In genomic region chr15:51649659-51650521, GRCh38 we compare ENCODE assay signal across 8 cellular contexts. TPM values are rescaled to one million over a fixed set of nuclear protein-coding genes. Genes with fewer than 3 reads are reported as not detected.
DNase-seq lines count a peak whose midpoint lies in the region; ATAC-seq and TF ChIP-seq lines count a peak whose summit lies in the region.

No MANE protein-coding gene starts in this region.

- DNase-seq in AG20443 (ENCODE audit: low spot score) (peak; percentile 71), Kasumi-1 (lab: John Stamatoyannopoulos, UW) (peak; percentile 90 to 94), globus pallidus (ENCODE audit: low spot score) (peak; percentile 78), ovary (peak in 2 of 5 donors; percentile 13 to 52)
- DNase-seq in activated T-helper 2 cell treated with anti-CD3 and anti-CD28 coated beads, Interferon-gamma antibody, Interleukin-2, Interleukin-4, amounts not matched to agents 10 μg/mL and 5 μg/mL and 100 μg/mL, durations not matched to agents 14 hours and 24 hours and 36 hours (ENCODE audit: low spot score), result peak; percentile 13

- H3K27ac Mint-ChIP-seq in activated T-helper 2 cell treated with anti-CD3 and anti-CD28 coated beads, Interferon-gamma antibody, Interleukin-2, Interleukin-4, amounts not matched to agents 10 μg/mL and 5 μg/mL and 100 μg/mL, durations not matched to agents 14 hours and 24 hours and 36 hours, result no peak overlapping the region

- H3K36me3 Mint-ChIP-seq in activated T-helper 2 cell treated with anti-CD3 and anti-CD28 coated beads, Interferon-gamma antibody, Interleukin-2, Interleukin-4, amounts not matched to agents 10 μg/mL and 5 μg/mL and 100 μg/mL, durations not matched to agents 14 hours and 24 hours and 36 hours (ENCODE audit: low read depth), result no peaks in the 10 kb centered on the region

- TF ChIP-seq CTCF in OCI-LY1 (IDR thresholded peaks at IDR 0.05; ENCODE audit: low read length) (peak; percentile 89), ovary (IDR thresholded peaks at IDR 0.05) (peak; percentile 52 to 86 (median 73))

- H3K36me3 ChIP-seq in OCI-LY1 (ENCODE audit: insufficient read depth, low read length) (no peaks in the 10 kb centered on the region), ovary (no peaks in the 10 kb centered on the region)

- intact Hi-C loops in activated T-helper 2 cell treated with anti-CD3 and anti-CD28 coated beads, Interferon-gamma antibody, Interleukin-2, Interleukin-4, amounts not matched to agents 10 μg/mL and 5 μg/mL and 100 μg/mL, durations not matched to agents 14 hours and 24 hours and 36 hours (cut with micrococcal nuclease), result loop anchor here (1.0 kb wide), 1 partner anchor 126 kb away; no protein-coding TSS in a partner anchor
- intact Hi-C loops in ovary (cut with DNase I), result loop anchor here (2.0 to 5.0 kb wide), 3 partner anchors 122 to 127 kb away; no protein-coding TSS in a partner anchor

- no peak overlapping the region for H3K9ac ChIP-seq in OCI-LY1 (ENCODE audit: low read length)

- H3K79me2 ChIP-seq in OCI-LY1 (ENCODE audit: insufficient read depth, low read length), result no peaks in the 10 kb centered on the region

- H3K9me3 Mint-ChIP-seq in activated T-helper 2 cell treated with anti-CD3 and anti-CD28 coated beads, Interferon-gamma antibody, Interleukin-2, Interleukin-4, amounts not matched to agents 10 μg/mL and 5 μg/mL and 100 μg/mL, durations not matched to agents 14 hours and 24 hours and 36 hours, result no peaks in the 10 kb centered on the region

- no peaks in the 10 kb centered on the region for H3K4me1 Mint-ChIP-seq in activated T-helper 2 cell treated with anti-CD3 and anti-CD28 coated beads, Interferon-gamma antibody, Interleukin-2, Interleukin-4, amounts not matched to agents 10 μg/mL and 5 μg/mL and 100 μg/mL, durations not matched to agents 14 hours and 24 hours and 36 hours (ENCODE audit: low read depth)

- no peak for TF ChIP-seq EP300 in ovary (IDR thresholded peaks at IDR 0.05)

- TF ChIP-seq POLR2A in ovary (IDR thresholded peaks at IDR 0.05), result no peak

- no peak overlapping the region for H2AFZ ChIP-seq in OCI-LY1 (ENCODE audit: low read length)

- H3K9me3 ChIP-seq in OCI-LY1 (ENCODE audit: low read length) (no peaks in the 10 kb centered on the region), ovary (no peaks in the 10 kb centered on the region)

- WGBS in ovary, 3 donors, result 30 to 42% (median 30%) methylated on average over 4 of the region's 4 CpGs

- H3K27ac ChIP-seq in OCI-LY1 (ENCODE audit: low read depth, low read length, poor library complexity, severe bottlenecking), result no peak overlapping the region
- no peak overlapping the region for H3K27ac ChIP-seq in ovary

- peaks cover 9% of the 10 kb centered on the region for H3K27me3 Mint-ChIP-seq in activated T-helper 2 cell treated with anti-CD3 and anti-CD28 coated beads, Interferon-gamma antibody, Interleukin-2, Interleukin-4, amounts not matched to agents 10 μg/mL and 5 μg/mL and 100 μg/mL, durations not matched to agents 14 hours and 24 hours and 36 hours (ENCODE audit: low read depth)

- ATAC-seq in GM18511 (IDR thresholded peaks at IDR 0.05; ENCODE audit: unreplicated experiment), result peak; percentile 52
- no peak for ATAC-seq in GM21717 (IDR thresholded peaks at IDR 0.05; ENCODE audit: unreplicated experiment)

- no peaks in the 10 kb centered on the region for H4K20me1 ChIP-seq in OCI-LY1 (ENCODE audit: insufficient read depth, low read length)

- no peak overlapping the region for H3K4me3 Mint-ChIP-seq in activated T-helper 2 cell treated with anti-CD3 and anti-CD28 coated beads, Interferon-gamma antibody, Interleukin-2, Interleukin-4, amounts not matched to agents 10 μg/mL and 5 μg/mL and 100 μg/mL, durations not matched to agents 14 hours and 24 hours and 36 hours (ENCODE audit: low read depth)

- no peak overlapping the region for H3K4me3 ChIP-seq in OCI-LY1 (ENCODE audit: low read depth, low read length, poor library complexity, severe bottlenecking)
- no peak overlapping the region for H3K4me3 ChIP-seq in ovary

- no peaks in the 10 kb centered on the region for H3F3A ChIP-seq in OCI-LY1 (ENCODE audit: insufficient read depth, low read length)

- no peaks in the 10 kb centered on the region for H3K27me3 ChIP-seq in OCI-LY1 (ENCODE audit: insufficient read depth, low read length)
- H3K27me3 ChIP-seq in ovary, result no peaks in the 10 kb centered on the region

- H3K4me2 ChIP-seq in OCI-LY1 (ENCODE audit: low read length), result no peak overlapping the region

- H3K4me1 ChIP-seq in OCI-LY1 (ENCODE audit: insufficient read depth, low read length, severe bottlenecking), result no peaks in the 10 kb centered on the region
- H3K4me1 ChIP-seq in ovary (ENCODE audit: insufficient read depth), result no peaks in the 10 kb centered on the region

- H3K9me2 ChIP-seq in OCI-LY1 (ENCODE audit: low read depth, low read length), result no peaks in the 10 kb centered on the region

RNA-seq across cellular contexts. Expression of gene DMXL2, which starts 27.3 kb away (rescaled TPM):
- 2.6 and 3.2 TPM in 2 replicates for total RNA-seq in activated T-helper 2 cell treated with anti-CD3 and anti-CD28 coated beads, Interferon-gamma antibody, Interleukin-2, Interleukin-4, amounts not matched to agents 10 μg/mL and 5 μg/mL and 100 μg/mL, durations not matched to agents 14 hours and 24 hours and 36 hours
- 10 to 100 TPM; 12.1 to 28.5 (median 16.1) TPM for total RNA-seq in ovary
- polyA plus RNA-seq in ovary, result 10 to 100 TPM in 1 of 2 donors, 1 to 10 TPM in 1; 9.1 to 17.6 TPM

RNA-seq across cellular contexts. Expression of gene SCG3, which starts 31.4 kb away (rescaled TPM):
- total RNA-seq in activated T-helper 2 cell treated with anti-CD3 and anti-CD28 coated beads, Interferon-gamma antibody, Interleukin-2, Interleukin-4, amounts not matched to agents 10 μg/mL and 5 μg/mL and 100 μg/mL, durations not matched to agents 14 hours and 24 hours and 36 hours, result not detected in 2 replicates
- total RNA-seq in ovary, result under 1 TPM in 3 of 7 donors, not detected in 4; 0.08 to 0.46 (median 0.27) TPM
- under 1 TPM; 0.11 to 0.37 TPM for polyA plus RNA-seq in ovary
